ENCODE assay signal across 15 cellular contexts in genomic region chr4:143344011-143344410, GRCh38. TPM values are rescaled to one million over a fixed set of nuclear protein-coding genes. Genes with fewer than 3 reads are reported as not detected.
DNase-seq lines count a peak whose midpoint lies in the region; ATAC-seq and TF ChIP-seq lines count a peak whose summit lies in the region.
"Had no signal": no experiment of that assay in that cellular context is flagged by ENCODE, and none has a peak within 500 bp of the region (broad histone marks: within the 10 kb centered on the region; RNA-seq: fewer than 3 reads in every experiment).

No MANE protein-coding gene starts in this region.

- H2AFZ ChIP-seq in Karpas-422 (ENCODE audit: low read length) = no peak overlapping the region

- H3K4me3 ChIP-seq in HUES48 (ENCODE audit: low read depth, low read length) (no peak overlapping the region; the same call in 1 of the 2 replicates), gastrocnemius medialis (peak overlapping the region in 2 of 4 donors; percentile 9 to 36), Karpas-422 (ENCODE audit: low read length) (no peak overlapping the region)

- H3K9me3 ChIP-seq in HUES48 (ENCODE audit: control insufficient read depth, insufficient read depth, low read length) (no peaks in the 10 kb centered on the region), gastrocnemius medialis (no peaks in the 10 kb centered on the region), Karpas-422 (ENCODE audit: low read length) (no peaks in the 10 kb centered on the region)

- H3K79me2 ChIP-seq in Karpas-422 (ENCODE audit: low read length) = no peaks in the 10 kb centered on the region

- ATAC-seq in gastrocnemius medialis = peak in 1 of 2 donors; percentile 42
- ATAC-seq: effector memory CD8-positive, alpha-beta T cell; stimulated activated memory B cell treated with anti-CD40 and anti-IgM and Interleukin-4, amounts not matched to agents 10 μg/mL and 1 μg/mL and 100 μg/mL, for 72 hours had no signal

- no peaks in the 10 kb centered on the region for H3K36me3 ChIP-seq in HUES48 (ENCODE audit: control insufficient read depth, insufficient read depth, low read length)
- no peaks in the 10 kb centered on the region for H3K36me3 ChIP-seq in gastrocnemius medialis
- H3K36me3 ChIP-seq in Karpas-422 (ENCODE audit: insufficient read depth, low read length) = no peaks in the 10 kb centered on the region

- H3K4me1 ChIP-seq in HUES48 (ENCODE audit: control insufficient read depth, insufficient read depth, low read length) (peaks cover 40% of the 10 kb centered on the region), gastrocnemius medialis (peaks cover 29 to 30% of the 10 kb centered on the region in 2 donors), Karpas-422 (ENCODE audit: low read length) (no peaks in the 10 kb centered on the region)

- no peak overlapping the region for H3K9ac ChIP-seq in HUES48 (ENCODE audit: low read depth, low read length)
- H3K9ac ChIP-seq in Karpas-422 (ENCODE audit: low read length) = no peak overlapping the region

- no peak overlapping the region for H3K4me2 ChIP-seq in Karpas-422 (ENCODE audit: low read depth, low read length, poor library complexity, severe bottlenecking)

- H3K27ac ChIP-seq in HUES48 (ENCODE audit: low read depth, low read length) (peak overlapping the region; percentile 31), cingulate gyrus (ENCODE audit: low read depth, low read length) (peak overlapping the region; percentile 93), gastrocnemius medialis (peak overlapping the region; percentile 44 to 61 (median 57)), Karpas-422 (ENCODE audit: low read length) (no peak overlapping the region)

- intact Hi-C loops in gastrocnemius medialis (cut with DNase I; ENCODE audit: low total_unique reads) = no loop called here

- no peaks in the 10 kb centered on the region for H4K20me1 ChIP-seq in Karpas-422 (ENCODE audit: insufficient read depth, low read depth, low read length)

- H3K27me3 ChIP-seq in HUES48 (ENCODE audit: control insufficient read depth, insufficient read depth, low read length) = no peaks in the 10 kb centered on the region
- H3K27me3 ChIP-seq in gastrocnemius medialis = no peaks in the 10 kb centered on the region
- H3K27me3 ChIP-seq in Karpas-422 (ENCODE audit: low read length) = no peaks in the 10 kb centered on the region

- no peaks in the 10 kb centered on the region for H3K9me2 ChIP-seq in Karpas-422 (replicated peaks; ENCODE audit: insufficient read depth, low read length)

- no peak for TF ChIP-seq CTCF in gastrocnemius medialis (IDR thresholded peaks at IDR 0.05 in 4 of 5, conservative IDR thresholded peaks at IDR 0.05 in 1 of 5)

- TF ChIP-seq POLR2A in gastrocnemius medialis (IDR thresholded peaks at IDR 0.05) = no peak

- in situ Hi-C loops in gastrocnemius medialis (cut with MboI; ENCODE audit: low sequenced_read_pairs in 4 of 4) = loop anchor here in 1 of 4 donors (25.0 kb wide), 1 partner anchor 143 kb away; no protein-coding TSS in a partner anchor

- peak; percentile 71 for DNase-seq in medulla oblongata (ENCODE audit: extremely low spot score)
- DNase-seq in gastrocnemius medialis = no peak
- DNase-seq in MV-4-11 (lab: John Stamatoyannopoulos, UW) = no peak
- DNase-seq in activated CD4-positive, alpha-beta T cell treated with anti-CD3 and anti-CD28 coated beads for 4 hours = no peak
- no peak for DNase-seq in Karpas-422
- no peak for DNase-seq in ureter (ENCODE audit: low spot score)
- DNase-seq: activated effector memory CD4-positive, alpha-beta T cell treated with anti-CD3 and anti-CD28 coated beads, Interleukin-2, amount 50 U/mL, for 16 hours; effector memory CD8-positive, alpha-beta T cell; kidney; naive B cell; NCI-H1105 treated with DMSO at 0.1 percent for 48 hours; SW 1271 had no signal

RNA-seq across cellular contexts. Expression of gene GAB1, which starts 7.3 kb away (rescaled TPM):
- total RNA-seq in gastrocnemius medialis (10 to 100 TPM; 11.4 to 27.9 (median 26.6) TPM), ureter (42.4 TPM)
- 0.58 TPM in 1 of 2 replicates, not detected in the other for total RNA-seq in Karpas-422 (2014; rRNA removed; shearing (Covaris generic); ENCODE audit: low replicate concordance)
